ENCODE assay signal across 24 cellular contexts in the genomic region with DNA sequence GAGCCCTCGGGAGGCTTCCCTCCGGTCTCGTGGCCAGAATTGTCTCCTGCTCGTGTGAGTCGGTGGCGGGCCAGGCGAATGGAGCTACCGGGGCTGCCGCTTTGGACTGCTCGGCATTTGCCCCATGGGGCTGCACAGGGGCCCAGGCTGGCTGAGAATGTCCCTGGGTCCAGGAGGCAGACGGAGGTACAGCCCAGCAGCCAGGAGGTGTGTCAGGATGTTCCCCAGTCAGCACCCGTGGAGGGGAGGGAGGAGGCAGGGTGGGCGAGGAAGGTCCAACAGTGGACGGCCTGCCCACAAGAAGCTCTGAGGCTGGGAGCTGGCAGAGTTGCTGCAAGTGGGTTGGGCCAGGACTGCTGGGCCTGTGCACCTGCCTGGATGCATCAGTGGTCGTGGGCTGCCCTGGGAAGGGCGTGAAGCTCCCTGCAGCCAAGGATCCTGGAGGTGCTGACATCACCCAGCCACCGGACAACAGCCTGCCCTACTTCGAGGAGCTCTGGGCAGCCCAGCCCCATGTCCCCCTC. TPM values are rescaled to one million over a fixed set of nuclear protein-coding genes. Genes with fewer than 3 reads are reported as not detected.
A peak's percentile ranks its signal among the peaks of the same experiment; 100 is the strongest.
DNase-seq lines count a peak whose midpoint lies in the region; ATAC-seq and TF ChIP-seq lines count a peak whose summit lies in the region.
"Had no signal": no experiment of that assay in that cellular context is flagged by ENCODE, and none has a peak within 500 bp of the region (broad histone marks: within the 10 kb centered on the region; RNA-seq: fewer than 3 reads in every experiment).

No MANE protein-coding gene starts in this region.

- no peak overlapping the region for H3K14ac ChIP-seq in mesenchymal stem cell (ENCODE audit: low read length in 2 of 2)

- ATAC-seq in body of pancreas (no peak), GM21526 (IDR thresholded peaks at IDR 0.05; ENCODE audit: low FRiP score, unreplicated experiment) (no peak)
- no peak for ATAC-seq in activated CD4-positive, alpha-beta T cell treated with anti-CD3 and anti-CD28 coated beads for 36 hours
- ATAC-seq: foreskin keratinocyte had no signal

- H2BK15ac ChIP-seq in mesenchymal stem cell (ENCODE audit: low read depth, poor library complexity, severe bottlenecking), result no peak overlapping the region

- no peaks in the 10 kb centered on the region for H3K4me1 ChIP-seq in body of pancreas
- H3K4me1 ChIP-seq in mesenchymal stem cell (ENCODE audit: control insufficient read depth, insufficient read depth, low read depth, low read length), result peaks cover 26% of the 10 kb centered on the region
- H3K4me1 ChIP-seq in suprapubic skin, result peaks cover 19% of the 10 kb centered on the region

- H3K9me3 ChIP-seq in body of pancreas (no peaks in the 10 kb centered on the region), mesenchymal stem cell (ENCODE audit: control insufficient read depth, low read length) (peaks cover 7% of the 10 kb centered on the region), suprapubic skin (peaks cover 3% of the 10 kb centered on the region)
- H3K9me3 ChIP-seq: A549, BLaER1, vagina had no signal

- no peak overlapping the region for H3K18ac ChIP-seq in mesenchymal stem cell (ENCODE audit: low read depth in 1 of 2, low read length in 2 of 2)

- no peak overlapping the region for H3K23ac ChIP-seq in mesenchymal stem cell (ENCODE audit: low read length in 2 of 2)

- H3K4me1 Mint-ChIP-seq in activated naive CD4-positive, alpha-beta T cell treated with anti-CD3 and anti-CD28 coated beads, Interleukin-2, amount 10 ng/mL, durations not matched to agents 7 days and 5 days, result peaks cover 2% of the 10 kb centered on the region
- peaks cover 10% of the 10 kb centered on the region for H3K4me1 Mint-ChIP-seq in activated naive CD4-positive, alpha-beta T cell treated with anti-CD3 and anti-CD28 coated beads for 36 hours (ENCODE audit: low read depth)
- H3K4me1 Mint-ChIP-seq in activated CD4-positive, alpha-beta T cell treated with anti-CD3 and anti-CD28 coated beads for 36 hours, result peaks cover 9% of the 10 kb centered on the region
- H3K4me1 Mint-ChIP-seq: activated CD4-positive, alpha-beta memory T cell treated with anti-CD3 and anti-CD28 coated beads, Interleukin-2, amount 10 ng/mL, durations not matched to agents 7 days and 5 days had no signal

- no peaks in the 10 kb centered on the region for H3K36me3 Mint-ChIP-seq in activated naive CD4-positive, alpha-beta T cell treated with anti-CD3 and anti-CD28 coated beads, Interleukin-2, amount 10 ng/mL, durations not matched to agents 7 days and 5 days
- peaks cover 2% of the 10 kb centered on the region for H3K36me3 Mint-ChIP-seq in activated naive CD4-positive, alpha-beta T cell treated with anti-CD3 and anti-CD28 coated beads for 36 hours (ENCODE audit: low read depth)
- no peaks in the 10 kb centered on the region for H3K36me3 Mint-ChIP-seq in activated CD4-positive, alpha-beta T cell treated with anti-CD3 and anti-CD28 coated beads for 36 hours (ENCODE audit: low read depth)

- no peaks in the 10 kb centered on the region for H3K27me3 Mint-ChIP-seq in activated naive CD4-positive, alpha-beta T cell treated with anti-CD3 and anti-CD28 coated beads, Interleukin-2, amount 10 ng/mL, durations not matched to agents 7 days and 5 days
- no peaks in the 10 kb centered on the region for H3K27me3 Mint-ChIP-seq in activated naive CD4-positive, alpha-beta T cell treated with anti-CD3 and anti-CD28 coated beads for 36 hours (ENCODE audit: low read depth)
- no peaks in the 10 kb centered on the region for H3K27me3 Mint-ChIP-seq in activated CD4-positive, alpha-beta T cell treated with anti-CD3 and anti-CD28 coated beads for 36 hours
- H3K27me3 Mint-ChIP-seq: activated CD4-positive, alpha-beta memory T cell treated with anti-CD3 and anti-CD28 coated beads, Interleukin-2, amount 10 ng/mL, durations not matched to agents 7 days and 5 days; activated naive CD8-positive, alpha-beta T cell treated with anti-CD3 and anti-CD28 coated beads, Interleukin-2, amount 50 U/mL, for 24 hours had no signal

- H2BK5ac ChIP-seq in mesenchymal stem cell (ENCODE audit: low read depth, low read length, poor library complexity, severe bottlenecking), result no peak overlapping the region

- intact Hi-C loops in activated naive CD4-positive, alpha-beta T cell treated with anti-CD3 and anti-CD28 coated beads for 36 hours (cut with micrococcal nuclease), result no loop called here
- intact Hi-C loops in body of pancreas (cut with DNase I), result no loop called here
- intact Hi-C loops in activated CD4-positive, alpha-beta T cell treated with anti-CD3 and anti-CD28 coated beads for 36 hours (cut with DNase I, micrococcal nuclease), result no loop called here

- H3K4ac ChIP-seq in mesenchymal stem cell (ENCODE audit: low read depth in 1 of 2, low read length in 2 of 2), result peak overlapping the region in 1 of 2 experiments; percentile 26

- H2BK12ac ChIP-seq in mesenchymal stem cell (ENCODE audit: low read length in 2 of 2), result peak overlapping the region; percentile 18 to 37

- peaks cover 8% of the 10 kb centered on the region for H3K9me3 Mint-ChIP-seq in activated naive CD4-positive, alpha-beta T cell treated with anti-CD3 and anti-CD28 coated beads, Interleukin-2, amount 10 ng/mL, durations not matched to agents 7 days and 5 days
- H3K9me3 Mint-ChIP-seq in activated naive CD4-positive, alpha-beta T cell treated with anti-CD3 and anti-CD28 coated beads for 36 hours, result peaks cover 7% of the 10 kb centered on the region
- no peaks in the 10 kb centered on the region for H3K9me3 Mint-ChIP-seq in activated CD4-positive, alpha-beta T cell treated with anti-CD3 and anti-CD28 coated beads for 36 hours (ENCODE audit: low read depth)

- H2AFZ ChIP-seq in mesenchymal stem cell (ENCODE audit: low read depth, low read length), result no peak overlapping the region

- H3K79me1 ChIP-seq in mesenchymal stem cell (replicated peaks; ENCODE audit: low read length, poor library complexity, severe bottlenecking), result no peaks in the 10 kb centered on the region

- DNase-seq in activated naive CD4-positive, alpha-beta T cell treated with anti-CD3 and anti-CD28 coated beads, Interleukin-2, amount 10 ng/mL, durations not matched to agents 7 days and 5 days, result peak; percentile 15
- DNase-seq in activated naive CD4-positive, alpha-beta T cell treated with anti-CD3 and anti-CD28 coated beads for 36 hours, result no peak
- DNase-seq in body of pancreas, result peak in 3 of 4 donors; percentile 1 to 8 (median 3)
- no peak for DNase-seq in mesenchymal stem cell
- peak; percentile 55 to 68 for DNase-seq in suprapubic skin (ENCODE audit: low spot score in 2 of 2)
- no peak for DNase-seq in dermis blood vessel endothelial cell
- no peak for DNase-seq in activated CD4-positive, alpha-beta T cell treated with anti-CD3 and anti-CD28 coated beads for 36 hours
- DNase-seq: activated CD4-positive, alpha-beta memory T cell treated with anti-CD3 and anti-CD28 coated beads, Interleukin-2, amount 10 ng/mL, durations not matched to agents 7 days and 5 days; activated naive CD8-positive, alpha-beta T cell treated with anti-CD3 and anti-CD28 coated beads, Interleukin-2, amount 50 U/mL, for 24 hours; activated T-cell treated with anti-CD3 and anti-CD28 coated beads, Interleukin-2, amount 50 U/mL, for 48 hours; foreskin keratinocyte; NCI-H2107; NCI-H510A; occipital lobe; SHP77; stimulated activated CD4-positive, alpha-beta T cell treated with anti-CD3 and anti-CD28 coated beads, Interleukin-4, amount 100 ng/mL, for 1 hour had no signal

- H3K36me3 ChIP-seq in body of pancreas (replicated peaks in 1 of 2; ENCODE audit: insufficient read depth in 1 of 2, low read depth in 2 of 2) (no peaks in the 10 kb centered on the region), mesenchymal stem cell (ENCODE audit: control insufficient read depth in 1 of 2, insufficient read depth in 2 of 2, low read depth in 1 of 2, low read length in 2 of 2) (no peaks in the 10 kb centered on the region), suprapubic skin (no peaks in the 10 kb centered on the region)
- H3K36me3 ChIP-seq: BLaER1, breast epithelium, vagina had no signal

- no peaks in the 10 kb centered on the region for H3K27me3 ChIP-seq in body of pancreas
- H3K27me3 ChIP-seq in mesenchymal stem cell (ENCODE audit: control insufficient read depth in 1 of 2, insufficient read depth in 1 of 2, low read length in 2 of 2), result peaks cover 0 to 18% of the 10 kb centered on the region in 2 experiments
- H3K27me3 ChIP-seq in suprapubic skin, result no peaks in the 10 kb centered on the region
- H3K27me3 ChIP-seq: BLaER1, breast epithelium, foreskin keratinocyte, vagina had no signal

- H3K4me3 ChIP-seq in body of pancreas (no peak overlapping the region), mesenchymal stem cell (ENCODE audit: insufficient read depth in 1 of 2, low read depth in 1 of 2, low read length in 2 of 2) (no peak overlapping the region), suprapubic skin (no peak overlapping the region)
- H3K4me3 ChIP-seq: A549, BLaER1, breast epithelium, skin epidermis, vagina had no signal

- CTCF ChIA-PET in activated naive CD4-positive, alpha-beta T cell treated with anti-CD3 and anti-CD28 coated beads, Interleukin-2, amount 10 ng/mL, durations not matched to agents 7 days and 5 days (lab: Charles Lee), result no interaction called here
- CTCF ChIA-PET in activated naive CD4-positive, alpha-beta T cell treated with anti-CD3 and anti-CD28 coated beads for 36 hours (lab: Charles Lee), result interaction anchor here (1.1 kb wide), 1 partner anchor 152 kb away, joined by 3 read pairs; no protein-coding TSS in a partner anchor
- CTCF ChIA-PET in activated CD4-positive, alpha-beta T cell treated with anti-CD3 and anti-CD28 coated beads for 36 hours (lab: Charles Lee), result interaction anchor here (0.7 kb wide), 1 partner anchor 92 kb away, joined by 3 read pairs; no protein-coding TSS in a partner anchor

- no peak for TF ChIP-seq POLR2A in body of pancreas (IDR thresholded peaks at IDR 0.05)
- TF ChIP-seq POLR2A in suprapubic skin (IDR thresholded peaks at IDR 0.05), result no peak

- no peak overlapping the region for H3K9ac ChIP-seq in mesenchymal stem cell (ENCODE audit: low read length)
- H3K9ac ChIP-seq: BLaER1 had no signal

- POLR2A ChIA-PET in activated CD4-positive, alpha-beta T cell treated with anti-CD3 and anti-CD28 coated beads for 36 hours (lab: Charles Lee), result no interaction called here

- H3K27ac Mint-ChIP-seq in activated naive CD4-positive, alpha-beta T cell treated with anti-CD3 and anti-CD28 coated beads, Interleukin-2, amount 10 ng/mL, durations not matched to agents 7 days and 5 days, result no peak overlapping the region
- no peak overlapping the region for H3K27ac Mint-ChIP-seq in activated naive CD4-positive, alpha-beta T cell treated with anti-CD3 and anti-CD28 coated beads for 36 hours
- no peak overlapping the region for H3K27ac Mint-ChIP-seq in activated CD4-positive, alpha-beta T cell treated with anti-CD3 and anti-CD28 coated beads for 36 hours
- H3K27ac Mint-ChIP-seq: activated CD4-positive, alpha-beta memory T cell treated with anti-CD3 and anti-CD28 coated beads, Interleukin-2, amount 10 ng/mL, durations not matched to agents 7 days and 5 days; activated naive CD8-positive, alpha-beta T cell treated with anti-CD3 and anti-CD28 coated beads, Interleukin-2, amount 50 U/mL, for 24 hours had no signal

- no peak for TF ChIP-seq EP300 in suprapubic skin (IDR thresholded peaks at IDR 0.05)

- H3K27ac ChIP-seq in body of pancreas (no peak overlapping the region), mesenchymal stem cell (ENCODE audit: low read length, poor library complexity, severe bottlenecking) (no peak overlapping the region), suprapubic skin (no peak overlapping the region)
- H3K27ac ChIP-seq: A549, epithelial cell of prostate, foreskin keratinocyte, skin epidermis, VCaP had no signal

- peak overlapping the region; percentile 70 for H4K91ac ChIP-seq in mesenchymal stem cell (ENCODE audit: low read length)

- no peak overlapping the region for H3K4me2 ChIP-seq in mesenchymal stem cell (ENCODE audit: low read length, poor library complexity, severe bottlenecking)
- H3K4me2 ChIP-seq: A549 had no signal

- TF ChIP-seq CTCF in body of pancreas (IDR thresholded peaks at IDR 0.05) (no peak), suprapubic skin (IDR thresholded peaks at IDR 0.05) (no peak)

- no peak overlapping the region for H3K4me3 Mint-ChIP-seq in activated naive CD4-positive, alpha-beta T cell treated with anti-CD3 and anti-CD28 coated beads, Interleukin-2, amount 10 ng/mL, durations not matched to agents 7 days and 5 days
- H3K4me3 Mint-ChIP-seq in activated naive CD4-positive, alpha-beta T cell treated with anti-CD3 and anti-CD28 coated beads for 36 hours, result no peak overlapping the region
- H3K4me3 Mint-ChIP-seq in activated CD4-positive, alpha-beta T cell treated with anti-CD3 and anti-CD28 coated beads for 36 hours, result no peak overlapping the region
- H3K4me3 Mint-ChIP-seq: activated CD4-positive, alpha-beta memory T cell treated with anti-CD3 and anti-CD28 coated beads, Interleukin-2, amount 10 ng/mL, durations not matched to agents 7 days and 5 days; activated naive CD8-positive, alpha-beta T cell treated with anti-CD3 and anti-CD28 coated beads, Interleukin-2, amount 50 U/mL, for 24 hours had no signal

- H4K8ac ChIP-seq in mesenchymal stem cell (ENCODE audit: low read length), result no peak overlapping the region

- no peak overlapping the region for H2AK5ac ChIP-seq in mesenchymal stem cell (ENCODE audit: low read length, severe bottlenecking)

- H2BK120ac ChIP-seq in mesenchymal stem cell (ENCODE audit: low read depth, low read length), result no peak overlapping the region

- WGBS in body of pancreas, 2 donors, result 92 to 97% methylated on average over 16 to 18 of the region's 18 CpGs
- WGBS in mesenchymal stem cell, result 92% methylated on average over 18 of the region's 18 CpGs
- 79% methylated on average over 11 of the region's 18 CpGs for WGBS in suprapubic skin

RNA-seq across cellular contexts. Expression of a gene that starts 46.4 kb away (rescaled TPM):
- 1 to 10 TPM; 7.7 TPM for total RNA-seq in activated naive CD4-positive, alpha-beta T cell treated with anti-CD3 and anti-CD28 coated beads for 36 hours
- total RNA-seq in body of pancreas, result 10 to 100 TPM; 58.6 to 59.3 TPM
- polyA plus RNA-seq in mesenchymal stem cell (2013, experiment 1 of 2), result 23.5 TPM
- polyA plus RNA-seq in mesenchymal stem cell (2013, experiment 2 of 2), result 22.9 TPM
- total RNA-seq in suprapubic skin, result 10 to 100 TPM; 16.2 to 41.6 (median 22.0) TPM
- 68.8 and 100 TPM in 2 replicates for total RNA-seq in dermis blood vessel endothelial cell
- total RNA-seq in activated CD4-positive, alpha-beta T cell treated with anti-CD3 and anti-CD28 coated beads for 36 hours, result 1 to 10 TPM; 5.2 to 5.3 TPM

Comparison
In these comparisons a context has a peak if more than half of its experiments do, and no peak if none do; other contexts are left out.
1. DNase-seq: peak in activated naive CD4-positive, alpha-beta T cell treated with anti-CD3 and anti-CD28 coated beads, Interleukin-2, amount 10 ng/mL, durations not matched to agents 7 days and 5 days (single experiment), body of pancreas (3 of 4) and suprapubic skin (2 of 2); none in activated naive CD4-positive, alpha-beta T cell treated with anti-CD3 and anti-CD28 coated beads for 36 hours (single experiment), mesenchymal stem cell (single experiment), dermis blood vessel endothelial cell (single experiment) and activated CD4-positive, alpha-beta T cell treated with anti-CD3 and anti-CD28 coated beads for 36 hours (single experiment).